In genomic region chr17:18988546-18989173, GRCh38 we compare ENCODE assay signal across 1 cellular context.
TF ChIP-seq lines count a peak whose summit lies in the region.

No MANE protein-coding gene starts in this region.

TF ChIP-seq in liver, 16 proteins besides CTCF, POLR2A, EP300 and RAD21 (continued from another document):
- no peak for TF ChIP-seq REST (IDR thresholded peaks at IDR 0.05)
- TF ChIP-seq HNF4G (IDR thresholded peaks at IDR 0.05): peak; percentile 95
- peak; percentile 96 to 97 for TF ChIP-seq HNF4A (conservative IDR thresholded peaks at IDR 0.05)
- TF ChIP-seq NR2F2 (IDR thresholded peaks at IDR 0.05): peak; percentile 26
- TF ChIP-seq SP1 (IDR thresholded peaks at IDR 0.05): peak; percentile 100
- peak; percentile 83 for TF ChIP-seq ZBTB33 (IDR thresholded peaks at IDR 0.05)
- no peak for TF ChIP-seq ATF3 (IDR thresholded peaks at IDR 0.05)
- peak in 1 of 2 donors; percentile 64 for TF ChIP-seq JUND (IDR thresholded peaks at IDR 0.05)
